ENCODE assay signal across 1 cellular context in the genomic region with DNA sequence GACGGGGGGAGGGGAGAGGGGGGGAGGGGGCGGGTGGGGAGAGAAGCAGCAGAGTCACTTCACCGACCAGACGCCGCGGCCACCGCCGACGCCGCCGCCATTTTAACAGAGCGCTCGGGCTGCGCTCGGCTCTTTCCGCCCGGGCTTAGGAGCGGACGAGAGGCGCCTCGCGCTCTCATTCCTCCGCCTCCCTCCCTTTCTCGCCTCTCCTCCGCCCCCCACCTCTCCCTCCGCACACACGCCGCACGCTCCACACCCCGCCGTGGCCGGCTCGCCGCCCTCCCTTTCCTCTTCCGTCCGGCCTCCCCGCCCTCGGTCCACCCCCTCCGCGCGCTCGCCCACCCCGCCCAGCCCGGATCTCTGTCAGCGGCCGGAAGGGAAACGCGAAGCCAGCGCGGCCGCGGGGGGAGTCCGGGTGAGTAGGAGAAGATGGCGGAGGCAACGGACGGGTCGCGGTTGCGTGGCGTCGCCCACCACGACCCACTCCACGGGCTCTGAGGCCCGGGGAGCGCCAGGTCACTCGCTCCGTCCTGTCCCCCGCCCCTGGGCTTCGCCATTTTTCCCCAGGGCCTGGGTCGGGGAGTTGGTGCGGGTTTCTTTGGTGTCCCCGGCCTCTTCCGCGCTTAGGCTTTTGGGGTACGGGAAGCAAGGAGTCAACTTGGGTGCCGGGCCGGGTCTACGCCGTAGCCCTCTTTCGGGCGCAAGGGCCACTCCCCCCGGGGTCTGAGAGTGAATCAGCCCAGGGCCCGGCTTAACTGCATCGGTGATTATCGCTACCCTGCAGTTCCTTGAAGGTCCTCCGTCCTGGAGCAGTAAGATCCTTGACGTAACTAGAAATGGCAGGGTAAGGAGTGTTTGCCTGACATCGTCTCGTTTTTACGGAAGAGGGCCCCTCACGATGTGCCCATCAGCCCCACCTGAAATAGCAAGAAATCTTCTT.
A peak's percentile ranks its signal among the peaks of the same experiment; 100 is the strongest.
TF ChIP-seq lines count a peak whose summit lies in the region.

Gene USP34 (minus strand): TSS at position 123 of the 940 bp plus-strand sequence. CDS start 395 bp downstream, outside the sequence.

TF ChIP-seq in K562, 482 proteins besides CTCF, POLR2A, EP300 and RAD21 (continued from another document and continues in another):
- TF ChIP-seq, protein P1, sequence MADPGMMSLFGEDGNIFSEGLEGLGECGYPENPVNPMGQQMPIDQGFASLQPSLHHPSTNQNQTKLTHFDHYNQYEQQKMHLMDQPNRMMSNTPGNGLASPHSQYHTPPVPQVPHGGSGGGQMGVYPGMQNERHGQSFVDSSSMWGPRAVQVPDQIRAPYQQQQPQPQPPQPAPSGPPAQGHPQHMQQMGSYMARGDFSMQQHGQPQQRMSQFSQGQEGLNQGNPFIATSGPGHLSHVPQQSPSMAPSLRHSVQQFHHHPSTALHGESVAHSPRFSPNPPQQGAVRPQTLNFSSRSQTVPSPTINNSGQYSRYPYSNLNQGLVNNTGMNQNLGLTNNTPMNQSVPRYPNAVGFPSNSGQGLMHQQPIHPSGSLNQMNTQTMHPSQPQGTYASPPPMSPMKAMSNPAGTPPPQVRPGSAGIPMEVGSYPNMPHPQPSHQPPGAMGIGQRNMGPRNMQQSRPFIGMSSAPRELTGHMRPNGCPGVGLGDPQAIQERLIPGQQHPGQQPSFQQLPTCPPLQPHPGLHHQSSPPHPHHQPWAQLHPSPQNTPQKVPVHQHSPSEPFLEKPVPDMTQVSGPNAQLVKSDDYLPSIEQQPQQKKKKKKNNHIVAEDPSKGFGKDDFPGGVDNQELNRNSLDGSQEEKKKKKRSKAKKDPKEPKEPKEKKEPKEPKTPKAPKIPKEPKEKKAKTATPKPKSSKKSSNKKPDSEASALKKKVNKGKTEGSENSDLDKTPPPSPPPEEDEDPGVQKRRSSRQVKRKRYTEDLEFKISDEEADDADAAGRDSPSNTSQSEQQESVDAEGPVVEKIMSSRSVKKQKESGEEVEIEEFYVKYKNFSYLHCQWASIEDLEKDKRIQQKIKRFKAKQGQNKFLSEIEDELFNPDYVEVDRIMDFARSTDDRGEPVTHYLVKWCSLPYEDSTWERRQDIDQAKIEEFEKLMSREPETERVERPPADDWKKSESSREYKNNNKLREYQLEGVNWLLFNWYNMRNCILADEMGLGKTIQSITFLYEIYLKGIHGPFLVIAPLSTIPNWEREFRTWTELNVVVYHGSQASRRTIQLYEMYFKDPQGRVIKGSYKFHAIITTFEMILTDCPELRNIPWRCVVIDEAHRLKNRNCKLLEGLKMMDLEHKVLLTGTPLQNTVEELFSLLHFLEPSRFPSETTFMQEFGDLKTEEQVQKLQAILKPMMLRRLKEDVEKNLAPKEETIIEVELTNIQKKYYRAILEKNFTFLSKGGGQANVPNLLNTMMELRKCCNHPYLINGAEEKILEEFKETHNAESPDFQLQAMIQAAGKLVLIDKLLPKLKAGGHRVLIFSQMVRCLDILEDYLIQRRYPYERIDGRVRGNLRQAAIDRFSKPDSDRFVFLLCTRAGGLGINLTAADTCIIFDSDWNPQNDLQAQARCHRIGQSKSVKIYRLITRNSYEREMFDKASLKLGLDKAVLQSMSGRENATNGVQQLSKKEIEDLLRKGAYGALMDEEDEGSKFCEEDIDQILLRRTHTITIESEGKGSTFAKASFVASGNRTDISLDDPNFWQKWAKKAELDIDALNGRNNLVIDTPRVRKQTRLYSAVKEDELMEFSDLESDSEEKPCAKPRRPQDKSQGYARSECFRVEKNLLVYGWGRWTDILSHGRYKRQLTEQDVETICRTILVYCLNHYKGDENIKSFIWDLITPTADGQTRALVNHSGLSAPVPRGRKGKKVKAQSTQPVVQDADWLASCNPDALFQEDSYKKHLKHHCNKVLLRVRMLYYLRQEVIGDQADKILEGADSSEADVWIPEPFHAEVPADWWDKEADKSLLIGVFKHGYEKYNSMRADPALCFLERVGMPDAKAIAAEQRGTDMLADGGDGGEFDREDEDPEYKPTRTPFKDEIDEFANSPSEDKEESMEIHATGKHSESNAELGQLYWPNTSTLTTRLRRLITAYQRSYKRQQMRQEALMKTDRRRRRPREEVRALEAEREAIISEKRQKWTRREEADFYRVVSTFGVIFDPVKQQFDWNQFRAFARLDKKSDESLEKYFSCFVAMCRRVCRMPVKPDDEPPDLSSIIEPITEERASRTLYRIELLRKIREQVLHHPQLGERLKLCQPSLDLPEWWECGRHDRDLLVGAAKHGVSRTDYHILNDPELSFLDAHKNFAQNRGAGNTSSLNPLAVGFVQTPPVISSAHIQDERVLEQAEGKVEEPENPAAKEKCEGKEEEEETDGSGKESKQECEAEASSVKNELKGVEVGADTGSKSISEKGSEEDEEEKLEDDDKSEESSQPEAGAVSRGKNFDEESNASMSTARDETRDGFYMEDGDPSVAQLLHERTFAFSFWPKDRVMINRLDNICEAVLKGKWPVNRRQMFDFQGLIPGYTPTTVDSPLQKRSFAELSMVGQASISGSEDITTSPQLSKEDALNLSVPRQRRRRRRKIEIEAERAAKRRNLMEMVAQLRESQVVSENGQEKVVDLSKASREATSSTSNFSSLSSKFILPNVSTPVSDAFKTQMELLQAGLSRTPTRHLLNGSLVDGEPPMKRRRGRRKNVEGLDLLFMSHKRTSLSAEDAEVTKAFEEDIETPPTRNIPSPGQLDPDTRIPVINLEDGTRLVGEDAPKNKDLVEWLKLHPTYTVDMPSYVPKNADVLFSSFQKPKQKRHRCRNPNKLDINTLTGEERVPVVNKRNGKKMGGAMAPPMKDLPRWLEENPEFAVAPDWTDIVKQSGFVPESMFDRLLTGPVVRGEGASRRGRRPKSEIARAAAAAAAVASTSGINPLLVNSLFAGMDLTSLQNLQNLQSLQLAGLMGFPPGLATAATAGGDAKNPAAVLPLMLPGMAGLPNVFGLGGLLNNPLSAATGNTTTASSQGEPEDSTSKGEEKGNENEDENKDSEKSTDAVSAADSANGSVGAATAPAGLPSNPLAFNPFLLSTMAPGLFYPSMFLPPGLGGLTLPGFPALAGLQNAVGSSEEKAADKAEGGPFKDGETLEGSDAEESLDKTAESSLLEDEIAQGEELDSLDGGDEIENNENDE (IDR thresholded peaks at IDR 0.05; ENCODE audit: low read depth, low read length), result no peak
- TF ChIP-seq SAFB (IDR thresholded peaks at IDR 0.05; ENCODE audit: borderline replicate concordance, low read depth, low read length) (peak; percentile 70), SIN3B (IDR thresholded peaks at IDR 0.05; ENCODE audit: low read depth) (no peak; the same call in 1 of the 2 replicates), ZNF124 (CRISPR knock-in tag; IDR thresholded peaks at IDR 0.05) (no peak), BRF1 (IDR thresholded peaks at IDR 0.05; ENCODE audit: borderline replicate concordance, extremely low read depth, insufficient read length) (no peak), SIN3A (IDR thresholded peaks at IDR 0.05; ENCODE audit: borderline replicate concordance in 2 of 2, control insufficient read depth in 1 of 2, low read depth in 2 of 2, low read length in 2 of 2) (peak; percentile 50 to 51; a peak in 2 of 4 replicates), EHMT2 (IDR thresholded peaks at IDR 0.05) (no peak), KHSRP (IDR thresholded peaks at IDR 0.05) (no peak), FOXA1 (IDR thresholded peaks at IDR 0.05; ENCODE audit: borderline replicate concordance) (no peak), GABPA (tag; conservative IDR thresholded peaks at IDR 0.05; ENCODE audit: low read depth) (peak; percentile 94), ZBTB11 (CRISPR knock-in tag; IDR thresholded peaks at IDR 0.05) (peak; percentile 64 to 96 (median 74); a peak in 5 of 6 replicates), L3MBTL2 (IDR thresholded peaks at IDR 0.05) (0 out of 2 replicates have a peak, but pooled peaks have one; percentile 33), ZNF311 (CRISPR knock-in tag; IDR thresholded peaks at IDR 0.05) (no peak), PREB (CRISPR knock-in tag; IDR thresholded peaks at IDR 0.05) (no peak), ZNF165 (CRISPR knock-in tag; IDR thresholded peaks at IDR 0.05; ENCODE audit: borderline replicate concordance) (no peak; the same call in 1 of the 2 replicates)
- TF ChIP-seq, protein P2, sequence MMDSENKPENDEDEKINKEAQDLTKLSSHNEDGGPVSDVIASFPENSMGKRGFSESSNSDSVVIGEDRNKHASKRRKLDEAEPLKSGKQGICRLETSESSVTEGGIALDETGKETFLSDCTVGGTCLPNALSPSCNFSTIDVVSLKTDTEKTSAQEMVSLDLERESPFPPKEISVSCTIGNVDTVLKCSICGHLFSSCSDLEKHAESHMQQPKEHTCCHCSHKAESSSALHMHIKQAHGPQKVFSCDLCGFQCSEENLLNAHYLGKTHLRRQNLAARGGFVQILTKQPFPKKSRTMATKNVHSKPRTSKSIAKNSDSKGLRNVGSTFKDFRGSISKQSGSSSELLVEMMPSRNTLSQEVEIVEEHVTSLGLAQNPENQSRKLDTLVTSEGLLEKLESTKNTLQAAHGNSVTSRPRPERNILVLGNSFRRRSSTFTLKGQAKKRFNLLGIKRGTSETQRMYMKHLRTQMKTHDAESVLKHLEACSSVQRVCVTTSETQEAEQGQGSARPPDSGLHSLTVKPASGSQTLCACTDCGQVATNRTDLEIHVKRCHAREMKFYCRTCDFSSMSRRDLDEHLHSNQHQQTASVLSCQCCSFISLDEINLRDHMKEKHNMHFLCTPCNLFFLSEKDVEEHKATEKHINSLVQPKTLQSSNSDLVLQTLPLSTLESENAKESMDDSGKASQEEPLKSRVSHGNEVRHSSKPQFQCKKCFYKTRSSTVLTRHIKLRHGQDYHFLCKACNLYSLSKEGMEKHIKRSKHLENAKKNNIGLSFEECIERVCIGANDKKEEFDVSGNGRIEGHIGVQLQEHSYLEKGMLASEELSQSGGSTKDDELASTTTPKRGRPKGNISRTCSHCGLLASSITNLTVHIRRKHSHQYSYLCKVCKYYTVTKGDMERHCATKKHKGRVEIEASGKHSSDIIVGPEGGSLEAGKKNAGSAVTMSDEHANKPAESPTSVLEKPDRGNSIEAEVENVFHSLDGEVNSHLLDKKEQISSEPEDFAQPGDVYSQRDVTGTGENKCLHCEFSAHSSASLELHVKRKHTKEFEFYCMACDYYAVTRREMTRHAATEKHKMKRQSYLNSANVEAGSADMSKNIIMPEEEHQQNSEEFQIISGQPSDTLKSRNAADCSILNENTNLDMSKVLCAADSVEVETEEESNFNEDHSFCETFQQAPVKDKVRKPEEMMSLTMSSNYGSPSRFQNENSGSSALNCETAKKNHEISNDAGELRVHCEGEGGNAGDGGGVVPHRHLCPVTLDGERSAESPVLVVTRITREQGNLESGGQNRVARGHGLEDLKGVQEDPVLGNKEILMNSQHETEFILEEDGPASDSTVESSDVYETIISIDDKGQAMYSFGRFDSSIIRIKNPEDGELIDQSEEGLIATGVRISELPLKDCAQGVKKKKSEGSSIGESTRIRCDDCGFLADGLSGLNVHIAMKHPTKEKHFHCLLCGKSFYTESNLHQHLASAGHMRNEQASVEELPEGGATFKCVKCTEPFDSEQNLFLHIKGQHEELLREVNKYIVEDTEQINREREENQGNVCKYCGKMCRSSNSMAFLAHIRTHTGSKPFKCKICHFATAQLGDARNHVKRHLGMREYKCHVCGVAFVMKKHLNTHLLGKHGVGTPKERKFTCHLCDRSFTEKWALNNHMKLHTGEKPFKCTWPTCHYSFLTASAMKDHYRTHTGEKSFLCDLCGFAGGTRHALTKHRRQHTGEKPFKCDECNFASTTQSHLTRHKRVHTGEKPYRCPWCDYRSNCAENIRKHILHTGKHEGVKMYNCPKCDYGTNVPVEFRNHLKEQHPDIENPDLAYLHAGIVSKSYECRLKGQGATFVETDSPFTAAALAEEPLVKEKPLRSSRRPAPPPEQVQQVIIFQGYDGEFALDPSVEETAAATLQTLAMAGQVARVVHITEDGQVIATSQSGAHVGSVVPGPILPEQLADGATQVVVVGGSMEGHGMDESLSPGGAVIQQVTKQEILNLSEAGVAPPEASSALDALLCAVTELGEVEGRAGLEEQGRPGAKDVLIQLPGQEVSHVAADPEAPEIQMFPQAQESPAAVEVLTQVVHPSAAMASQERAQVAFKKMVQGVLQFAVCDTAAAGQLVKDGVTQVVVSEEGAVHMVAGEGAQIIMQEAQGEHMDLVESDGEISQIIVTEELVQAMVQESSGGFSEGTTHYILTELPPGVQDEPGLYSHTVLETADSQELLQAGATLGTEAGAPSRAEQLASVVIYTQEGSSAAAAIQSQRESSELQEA (IDR thresholded peaks at IDR 0.05; ENCODE audit: low read depth), result peak; percentile 73
- TF ChIP-seq, protein P3, sequence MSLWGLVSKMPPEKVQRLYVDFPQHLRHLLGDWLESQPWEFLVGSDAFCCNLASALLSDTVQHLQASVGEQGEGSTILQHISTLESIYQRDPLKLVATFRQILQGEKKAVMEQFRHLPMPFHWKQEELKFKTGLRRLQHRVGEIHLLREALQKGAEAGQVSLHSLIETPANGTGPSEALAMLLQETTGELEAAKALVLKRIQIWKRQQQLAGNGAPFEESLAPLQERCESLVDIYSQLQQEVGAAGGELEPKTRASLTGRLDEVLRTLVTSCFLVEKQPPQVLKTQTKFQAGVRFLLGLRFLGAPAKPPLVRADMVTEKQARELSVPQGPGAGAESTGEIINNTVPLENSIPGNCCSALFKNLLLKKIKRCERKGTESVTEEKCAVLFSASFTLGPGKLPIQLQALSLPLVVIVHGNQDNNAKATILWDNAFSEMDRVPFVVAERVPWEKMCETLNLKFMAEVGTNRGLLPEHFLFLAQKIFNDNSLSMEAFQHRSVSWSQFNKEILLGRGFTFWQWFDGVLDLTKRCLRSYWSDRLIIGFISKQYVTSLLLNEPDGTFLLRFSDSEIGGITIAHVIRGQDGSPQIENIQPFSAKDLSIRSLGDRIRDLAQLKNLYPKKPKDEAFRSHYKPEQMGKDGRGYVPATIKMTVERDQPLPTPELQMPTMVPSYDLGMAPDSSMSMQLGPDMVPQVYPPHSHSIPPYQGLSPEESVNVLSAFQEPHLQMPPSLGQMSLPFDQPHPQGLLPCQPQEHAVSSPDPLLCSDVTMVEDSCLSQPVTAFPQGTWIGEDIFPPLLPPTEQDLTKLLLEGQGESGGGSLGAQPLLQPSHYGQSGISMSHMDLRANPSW (CRISPR knock-in tag; IDR thresholded peaks at IDR 0.05), result no peak
